8 cellular contexts compared by ENCODE assay signal in genomic region chr13:80339841-80340642, GRCh38. TPM values are rescaled to one million over a fixed set of nuclear protein-coding genes. Genes with fewer than 3 reads are reported as not detected.
DNase-seq lines count a peak whose midpoint lies in the region; ATAC-seq and TF ChIP-seq lines count a peak whose summit lies in the region.

No MANE protein-coding gene starts in this region.

- TF ChIP-seq CTCF in AG04449 (IDR thresholded peaks at IDR 0.05; ENCODE audit: insufficient read depth, low read length, missing control alignments) (no peak), gastroesophageal sphincter (IDR thresholded peaks at IDR 0.05) (no peak), neutrophil (IDR thresholded peaks at IDR 0.05) (no peak)

- ATAC-seq in GM18498 (IDR thresholded peaks at IDR 0.05; ENCODE audit: unreplicated experiment) (peak; percentile 25), gastroesophageal sphincter (no peak), HG03159 (IDR thresholded peaks at IDR 0.05; ENCODE audit: unreplicated experiment) (no peak)
- no peak for ATAC-seq in activated T-helper 17 cell treated with anti-CD3 and anti-CD28 coated beads, Interleukin-2, amount 50 U/mL, for 72 hours (replicated peaks)

- CTCF ChIA-PET in AG04449 (lab: Yijun Ruan, JAX), result interaction anchor here (1.0 to 7.7 kb wide), 6 partner anchors 16 to 662 kb away, joined by 3 to 161 read pairs (median 16); no protein-coding TSS in a partner anchor

- no peak overlapping the region for H3K27ac Mint-ChIP-seq in activated T-helper 17 cell treated with anti-CD3 and anti-CD28 coated beads, Interleukin-2, amount 50 U/mL, for 72 hours

- POLR2A ChIA-PET in AG04449 (lab: Yijun Ruan, JAX), result interaction anchor here (0.9 to 4.1 kb wide), 8 partner anchors 22 to 403 kb away, joined by 3 to 29 read pairs (median 6); no protein-coding TSS in a partner anchor

- no peak for TF ChIP-seq POLR2A in gastroesophageal sphincter (IDR thresholded peaks at IDR 0.05)

- H3K36me3 Mint-ChIP-seq in activated T-helper 17 cell treated with anti-CD3 and anti-CD28 coated beads, Interleukin-2, amount 50 U/mL, for 72 hours (ENCODE audit: low read depth), result no peaks in the 10 kb centered on the region

- no peak overlapping the region for H3K4me3 Mint-ChIP-seq in activated T-helper 17 cell treated with anti-CD3 and anti-CD28 coated beads, Interleukin-2, amount 50 U/mL, for 72 hours

- no peaks in the 10 kb centered on the region for H3K9me3 ChIP-seq in MG63
- no peaks in the 10 kb centered on the region for H3K9me3 ChIP-seq in gastroesophageal sphincter
- no peaks in the 10 kb centered on the region for H3K9me3 ChIP-seq in neutrophil

- H3K27ac ChIP-seq in gastroesophageal sphincter (peak overlapping the region; percentile 91 to 94 (median 92)), neutrophil (peak overlapping the region; percentile 70)

- H3K27me3 ChIP-seq in MG63, result no peaks in the 10 kb centered on the region
- no peaks in the 10 kb centered on the region for H3K27me3 ChIP-seq in gastroesophageal sphincter
- peaks cover 3% of the 10 kb centered on the region for H3K27me3 ChIP-seq in neutrophil

- no peak for DNase-seq in AG04449 (ENCODE audit: low read depth, low spot score)
- peak; percentile 53 for DNase-seq in MG63
- DNase-seq in activated T-cell treated with anti-CD3 and anti-CD28 coated beads, Interleukin-2, amount 50 U/mL, for 1 hour, result peak; percentile 23

- H3K9me3 Mint-ChIP-seq in activated T-helper 17 cell treated with anti-CD3 and anti-CD28 coated beads, Interleukin-2, amount 50 U/mL, for 72 hours, result no peaks in the 10 kb centered on the region

- peaks cover 36% of the 10 kb centered on the region for H3K27me3 Mint-ChIP-seq in activated T-helper 17 cell treated with anti-CD3 and anti-CD28 coated beads, Interleukin-2, amount 50 U/mL, for 72 hours

- WGBS in gastroesophageal sphincter (ENCODE audit: low coverage in 1 of 2), 2 donors, result 0% methylated on average over 6 to 31 of the region's 63 CpGs

- H3K36me3 ChIP-seq in MG63 (peaks cover 12% of the 10 kb centered on the region), gastroesophageal sphincter (peaks cover 0 to 14% of the 10 kb centered on the region in 2 donors), neutrophil (peaks cover 9% of the 10 kb centered on the region)

- H3K4me1 ChIP-seq in gastroesophageal sphincter (peaks cover 0 to 48% (median 0%) of the 10 kb centered on the region in 3 donors), neutrophil (ENCODE audit: control insufficient read depth in 1 of 2, insufficient read depth in 1 of 2, low read depth in 1 of 2, low read length in 1 of 2) (peaks cover 29 to 45% of the 10 kb centered on the region in 2 experiments)

- peak overlapping the region; percentile 91 for H3K4me3 ChIP-seq in AG04449 (ENCODE audit: low read depth, low read length)
- peak overlapping the region; percentile 87 for H3K4me3 ChIP-seq in MG63
- peak overlapping the region; percentile 86 to 93 for H3K4me3 ChIP-seq in gastroesophageal sphincter
- peak overlapping the region; percentile 62 to 81 for H3K4me3 ChIP-seq in neutrophil (ENCODE audit: low read depth in 1 of 2, low read length in 1 of 2)

- no peak for TF ChIP-seq EP300 in gastroesophageal sphincter (IDR thresholded peaks at IDR 0.05)

- peaks cover 3% of the 10 kb centered on the region for H3K4me1 Mint-ChIP-seq in activated T-helper 17 cell treated with anti-CD3 and anti-CD28 coated beads, Interleukin-2, amount 50 U/mL, for 72 hours

RNA-seq across cellular contexts. Expression of gene SPRY2, which starts 0.9 kb away (rescaled TPM):
- 6.9 and 8.2 TPM in 2 replicates for total RNA-seq in MG63 (2014; rRNA removed; shearing (Covaris generic); ENCODE audit: low replicate concordance)
- 10 to 100 TPM; 32.5 to 49.1 (median 47.9) TPM for total RNA-seq in gastroesophageal sphincter
- total RNA-seq in activated T-helper 17 cell treated with anti-CD3 and anti-CD28 coated beads, Interleukin-2, amount 50 U/mL, for 72 hours, result not detected
